13 cellular contexts compared by ENCODE assay signal in the genomic region with DNA sequence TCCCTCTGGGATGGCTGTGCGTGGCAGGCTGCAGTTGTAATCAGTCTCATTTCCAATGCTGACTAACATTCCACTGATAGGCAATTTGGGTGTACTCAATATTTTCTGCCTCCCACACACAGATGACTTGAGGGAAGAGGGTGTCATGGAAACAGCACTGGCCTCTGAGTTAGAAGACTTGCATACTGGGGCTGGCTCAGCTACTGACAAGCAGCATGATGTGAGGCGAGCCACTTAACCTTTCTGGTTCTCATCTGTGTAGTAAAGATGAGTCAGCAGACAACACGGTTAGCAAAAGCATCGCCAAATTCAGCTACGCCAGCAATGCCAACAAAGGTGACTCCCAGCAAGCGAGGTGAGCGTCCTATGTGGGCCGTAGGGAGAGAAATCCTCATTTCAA.
DNase-seq lines count a peak whose midpoint lies in the region; ATAC-seq, FAIRE-seq and TF ChIP-seq lines count a peak whose summit lies in the region.
"Had no signal": no experiment of that assay in that cellular context is flagged by ENCODE, and none has a peak within 500 bp of the region (broad histone marks: within the 10 kb centered on the region; RNA-seq: fewer than 3 reads in every experiment).

No MANE protein-coding gene starts in this region.

- no peaks in the 10 kb centered on the region for H3K9me3 Mint-ChIP-seq in activated CD4-positive, alpha-beta memory T cell treated with anti-CD3 and anti-CD28 coated beads for 36 hours
- no peaks in the 10 kb centered on the region for H3K9me3 Mint-ChIP-seq in activated CD4-positive, alpha-beta memory T cell treated with anti-CD3 and anti-CD28 coated beads, Interleukin-2, amount 10 ng/mL, durations not matched to agents 7 days and 5 days
- H3K9me3 Mint-ChIP-seq in osteocyte (ENCODE audit: unreplicated experiment) = no peaks in the 10 kb centered on the region
- no peaks in the 10 kb centered on the region for H3K9me3 Mint-ChIP-seq in CD8-positive, alpha-beta T cell

- no peak for TF ChIP-seq POLR2A in esophagus muscularis mucosa (IDR thresholded peaks at IDR 0.05; ENCODE audit: low read depth)

- H3K27me3 ChIP-seq in esophagus muscularis mucosa = no peaks in the 10 kb centered on the region
- H3K27me3 ChIP-seq in CD8-positive, alpha-beta T cell (ENCODE audit: insufficient read depth, low read length) = no peaks in the 10 kb centered on the region

- no peaks in the 10 kb centered on the region for H3K9me3 ChIP-seq in esophagus muscularis mucosa
- H3K9me3 ChIP-seq in CD8-positive, alpha-beta T cell (ENCODE audit: low read length) = no peaks in the 10 kb centered on the region

- peak; percentile 66 for FAIRE-seq in HTR-8/SVneo (lab: Jason Lieb, UNC)
- FAIRE-seq: kidney had no signal

- H3K36me3 ChIP-seq in esophagus muscularis mucosa = no peaks in the 10 kb centered on the region
- no peaks in the 10 kb centered on the region for H3K36me3 ChIP-seq in CD8-positive, alpha-beta T cell (ENCODE audit: insufficient read depth, low read length)

- no peak overlapping the region for H3K4me3 ChIP-seq in esophagus muscularis mucosa
- H3K4me3 ChIP-seq in CD8-positive, alpha-beta T cell (ENCODE audit: low read depth, low read length) = no peak overlapping the region

- no peak overlapping the region for H3K4me3 Mint-ChIP-seq in activated CD4-positive, alpha-beta memory T cell treated with anti-CD3 and anti-CD28 coated beads for 36 hours
- no peak overlapping the region for H3K4me3 Mint-ChIP-seq in activated CD4-positive, alpha-beta memory T cell treated with anti-CD3 and anti-CD28 coated beads, Interleukin-2, amount 10 ng/mL, durations not matched to agents 7 days and 5 days
- no peak overlapping the region for H3K4me3 Mint-ChIP-seq in osteocyte (ENCODE audit: unreplicated experiment)
- H3K4me3 Mint-ChIP-seq in CD8-positive, alpha-beta T cell = no peak overlapping the region

- no peaks in the 10 kb centered on the region for H3K36me3 Mint-ChIP-seq in activated CD4-positive, alpha-beta memory T cell treated with anti-CD3 and anti-CD28 coated beads for 36 hours
- H3K36me3 Mint-ChIP-seq in activated CD4-positive, alpha-beta memory T cell treated with anti-CD3 and anti-CD28 coated beads, Interleukin-2, amount 10 ng/mL, durations not matched to agents 7 days and 5 days (ENCODE audit: low read depth) = no peaks in the 10 kb centered on the region
- peaks cover 5% of the 10 kb centered on the region for H3K36me3 Mint-ChIP-seq in osteocyte (ENCODE audit: unreplicated experiment)
- no peaks in the 10 kb centered on the region for H3K36me3 Mint-ChIP-seq in CD8-positive, alpha-beta T cell

- no peaks in the 10 kb centered on the region for H3K27me3 Mint-ChIP-seq in activated CD4-positive, alpha-beta memory T cell treated with anti-CD3 and anti-CD28 coated beads for 36 hours
- peaks cover 2% of the 10 kb centered on the region for H3K27me3 Mint-ChIP-seq in activated CD4-positive, alpha-beta memory T cell treated with anti-CD3 and anti-CD28 coated beads, Interleukin-2, amount 10 ng/mL, durations not matched to agents 7 days and 5 days
- no peaks in the 10 kb centered on the region for H3K27me3 Mint-ChIP-seq in osteocyte (ENCODE audit: unreplicated experiment)
- no peaks in the 10 kb centered on the region for H3K27me3 Mint-ChIP-seq in CD8-positive, alpha-beta T cell (ENCODE audit: low read depth)

- TF ChIP-seq CTCF in esophagus muscularis mucosa (IDR thresholded peaks at IDR 0.05) = no peak
- TF ChIP-seq CTCF in osteocyte (IDR thresholded peaks at IDR 0.05) = no peak
- TF ChIP-seq CTCF in CD8-positive, alpha-beta T cell (IDR thresholded peaks at IDR 0.05) = no peak

- ATAC-seq in GM21619 (IDR thresholded peaks at IDR 0.05; ENCODE audit: unreplicated experiment) = no peak
- no peak for ATAC-seq in CD8-positive, alpha-beta T cell

- H3K4me1 ChIP-seq in esophagus muscularis mucosa = peaks cover 7 to 28% (median 20%) of the 10 kb centered on the region in 4 donors
- H3K4me1 ChIP-seq in CD8-positive, alpha-beta T cell (ENCODE audit: insufficient read depth, low read length) = no peaks in the 10 kb centered on the region

- peak; percentile 16 for DNase-seq in activated CD4-positive, alpha-beta memory T cell treated with anti-CD3 and anti-CD28 coated beads for 36 hours
- no peak for DNase-seq in activated CD4-positive, alpha-beta memory T cell treated with anti-CD3 and anti-CD28 coated beads, Interleukin-2, amount 10 ng/mL, durations not matched to agents 7 days and 5 days
- DNase-seq in HTR-8/SVneo (ENCODE audit: insufficient read length, low spot score) (peak; percentile 40), esophagus muscularis mucosa (ENCODE audit: extremely low spot score) (no peak), osteocyte (ENCODE audit: extremely low spot score, unreplicated experiment) (no peak), NCI-H146 (lab: John Stamatoyannopoulos, UW) (no peak)
- DNase-seq in CD8-positive, alpha-beta T cell = no peak
- DNase-seq: AML-193, erythroblast, kidney, NCI-H2081, OCI-M1 had no signal

- peak overlapping the region; percentile 44 to 63 (median 52) for H3K27ac ChIP-seq in esophagus muscularis mucosa (replicated peaks in 1 of 4)
- no peak overlapping the region for H3K27ac ChIP-seq in CD8-positive, alpha-beta T cell (ENCODE audit: low read depth, low read length)

- WGBS in esophagus muscularis mucosa = 74% methylated on average over 8 of the region's 8 CpGs

- no peaks in the 10 kb centered on the region for H3K4me1 Mint-ChIP-seq in activated CD4-positive, alpha-beta memory T cell treated with anti-CD3 and anti-CD28 coated beads for 36 hours (ENCODE audit: low read depth)
- no peaks in the 10 kb centered on the region for H3K4me1 Mint-ChIP-seq in activated CD4-positive, alpha-beta memory T cell treated with anti-CD3 and anti-CD28 coated beads, Interleukin-2, amount 10 ng/mL, durations not matched to agents 7 days and 5 days
- peaks cover 60% of the 10 kb centered on the region for H3K4me1 Mint-ChIP-seq in osteocyte (ENCODE audit: unreplicated experiment)
- H3K4me1 Mint-ChIP-seq in CD8-positive, alpha-beta T cell (ENCODE audit: low read depth) = no peaks in the 10 kb centered on the region

- CTCF ChIA-PET in activated CD4-positive, alpha-beta memory T cell treated with anti-CD3 and anti-CD28 coated beads for 36 hours (lab: Charles Lee) = no interaction called here
- CTCF ChIA-PET in activated CD4-positive, alpha-beta memory T cell treated with anti-CD3 and anti-CD28 coated beads, Interleukin-2, amount 10 ng/mL, durations not matched to agents 7 days and 5 days (lab: Charles Lee) = interaction anchor here (0.8 kb wide), 1 partner anchor 18 kb away, joined by 3 read pairs; no protein-coding TSS in a partner anchor
- CTCF ChIA-PET in CD8-positive, alpha-beta T cell (lab: Charles Lee) = no interaction called here

- no peak overlapping the region for H3K27ac Mint-ChIP-seq in activated CD4-positive, alpha-beta memory T cell treated with anti-CD3 and anti-CD28 coated beads for 36 hours
- no peak overlapping the region for H3K27ac Mint-ChIP-seq in activated CD4-positive, alpha-beta memory T cell treated with anti-CD3 and anti-CD28 coated beads, Interleukin-2, amount 10 ng/mL, durations not matched to agents 7 days and 5 days
- H3K27ac Mint-ChIP-seq in osteocyte (ENCODE audit: unreplicated experiment) = peak overlapping the region; percentile 78
- H3K27ac Mint-ChIP-seq in CD8-positive, alpha-beta T cell = no peak overlapping the region

- TF ChIP-seq EP300 in esophagus muscularis mucosa (IDR thresholded peaks at IDR 0.05) = no peak

- intact Hi-C loops in activated CD4-positive, alpha-beta memory T cell treated with anti-CD3 and anti-CD28 coated beads for 36 hours (cut with micrococcal nuclease) = no loop called here
- intact Hi-C loops in esophagus muscularis mucosa (cut with DNase I) = no loop called here
- intact Hi-C loops in CD8-positive, alpha-beta T cell (cut with DNase I, micrococcal nuclease) = no loop called here

- POLR2A ChIA-PET in activated CD4-positive, alpha-beta memory T cell treated with anti-CD3 and anti-CD28 coated beads for 36 hours (lab: Charles Lee) = no interaction called here
- POLR2A ChIA-PET in activated CD4-positive, alpha-beta memory T cell treated with anti-CD3 and anti-CD28 coated beads, Interleukin-2, amount 10 ng/mL, durations not matched to agents 7 days and 5 days (lab: Charles Lee) = no interaction called here
- POLR2A ChIA-PET in CD8-positive, alpha-beta T cell (lab: Charles Lee) = no interaction called here

Comparison
In these comparisons a context has a peak if more than half of its experiments do, and no peak if none do; other contexts are left out.
1. DNase-seq: peak in activated CD4-positive, alpha-beta memory T cell treated with anti-CD3 and anti-CD28 coated beads for 36 hours (single experiment) and HTR-8/SVneo (single experiment); none in activated CD4-positive, alpha-beta memory T cell treated with anti-CD3 and anti-CD28 coated beads, Interleukin-2, amount 10 ng/mL, durations not matched to agents 7 days and 5 days (single experiment), esophagus muscularis mucosa (single experiment), osteocyte (single experiment), CD8-positive, alpha-beta T cell (0 of 7) and NCI-H146 (single experiment).